Comparison of ENCODE assay signal across 8 cellular contexts in the genomic region with DNA sequence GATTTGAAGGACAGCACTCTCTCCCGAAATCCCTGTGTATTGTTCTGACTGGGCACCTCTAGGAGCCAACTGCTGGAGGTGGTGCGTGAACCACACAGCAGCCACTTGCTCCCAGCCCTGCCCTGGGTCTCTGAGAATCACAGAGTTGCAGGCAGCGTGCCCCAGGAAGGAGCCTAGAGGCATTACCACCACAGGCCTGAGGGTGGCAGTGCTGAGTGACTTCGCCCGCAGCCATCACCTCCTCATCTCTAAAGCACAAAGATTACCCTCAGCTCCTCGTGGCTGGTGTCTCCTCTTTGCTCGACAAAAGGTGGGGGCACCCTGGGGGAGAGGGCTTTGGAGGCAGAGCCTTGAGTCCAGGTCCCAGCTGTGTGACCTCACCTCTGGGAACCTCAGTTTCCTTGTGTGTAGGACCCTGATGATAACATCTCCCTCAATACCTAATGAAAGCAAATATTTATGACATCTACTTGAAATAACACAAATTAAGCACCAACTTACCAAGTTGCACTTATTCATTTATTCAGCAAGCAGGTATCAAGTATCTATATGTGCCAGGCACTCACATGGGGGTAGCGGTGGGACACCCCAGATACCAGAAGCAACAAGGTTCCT.
DNase-seq lines count a peak whose midpoint lies in the region; ATAC-seq and TF ChIP-seq lines count a peak whose summit lies in the region.

No MANE protein-coding gene starts in this region.

- POLR2A ChIA-PET in PC-3 (lab: Charles Lee; ENCODE audit: unreplicated experiment), result no interaction called here

- H3K9ac ChIP-seq in GM23248 (no peak overlapping the region), PC-3 (ENCODE audit: low read length) (no peak overlapping the region)

- peak; percentile 56 for ATAC-seq in PC-3
- peak; percentile 62 for ATAC-seq in foreskin keratinocyte
- no peak for ATAC-seq in GM18505 (IDR thresholded peaks at IDR 0.05; ENCODE audit: unreplicated experiment)
- no peak for ATAC-seq in HG03196 (IDR thresholded peaks at IDR 0.05; ENCODE audit: unreplicated experiment)

- no peaks in the 10 kb centered on the region for H3K36me3 ChIP-seq in GM23248 (ENCODE audit: low read depth)
- no peaks in the 10 kb centered on the region for H3K36me3 ChIP-seq in PC-3 (ENCODE audit: low read depth, low read length)

- 15% methylated on average over 8 of the region's 8 CpGs for WGBS in GM23248 (ENCODE audit: low coverage in 1 of 2, low lambda C conversion rate in 2 of 2, missing lambda C conversion rate in 2 of 2), 2 experiments

- TF ChIP-seq POLR2A in GM18505 (IDR thresholded peaks at IDR 0.05; ENCODE audit: borderline replicate concordance, extremely low read depth, insufficient read depth, insufficient read length), result no peak

- H3K79me2 ChIP-seq in GM23248 (ENCODE audit: insufficient read depth) (no peaks in the 10 kb centered on the region), PC-3 (ENCODE audit: low read length) (no peaks in the 10 kb centered on the region)

- intact Hi-C loops in PC-3 (cut with micrococcal nuclease), result loop anchor here (1.0 kb wide), 2 partner anchors 55 to 116 kb away; no protein-coding TSS in a partner anchor

- H3K27ac ChIP-seq in GM23248 (no peak overlapping the region), PC-3 (ENCODE audit: low read length) (no peak overlapping the region), foreskin keratinocyte (no peak overlapping the region)

- BruUV-seq in PC-3 (replicated peaks; lab: Mats Ljungman, UMichigan), result no TSS peak

- H3K4me2 ChIP-seq in GM23248 (ENCODE audit: unreplicated experiment) (no peak overlapping the region), PC-3 (ENCODE audit: low read length) (no peak overlapping the region)

- CTCF ChIA-PET in PC-3 (lab: Charles Lee), result interaction anchor here (1.0 kb wide), 1 partner anchor 50 kb away, joined by 3 read pairs; no protein-coding TSS in a partner anchor

- no peaks in the 10 kb centered on the region for H3K9me2 ChIP-seq in GM23248 (ENCODE audit: insufficient read depth)
- H3K9me2 ChIP-seq in PC-3 (replicated peaks; ENCODE audit: low read length), result no peaks in the 10 kb centered on the region

- TF ChIP-seq CTCF in PC-3 (conservative IDR thresholded peaks at IDR 0.05; ENCODE audit: low read depth, low read length), result peak; percentile 82
- peak; percentile 77 for TF ChIP-seq CTCF in foreskin keratinocyte (conservative IDR thresholded peaks at IDR 0.05)

- no peak overlapping the region for H2AFZ ChIP-seq in GM23248
- no peak overlapping the region for H2AFZ ChIP-seq in PC-3 (ENCODE audit: low read length)

- H3K4me3 ChIP-seq in GM23248 (no peak overlapping the region), PC-3 (ENCODE audit: low read length) (no peak overlapping the region)

- DNase-seq in AG08395 (ENCODE audit: low spot score), result peak; percentile 72
- DNase-seq in GM23248, result peak; percentile 67
- peak; percentile 62 for DNase-seq in PC-3
- peak; percentile 31 to 42 for DNase-seq in activated T-helper 1 cell treated with anti-CD3 and anti-CD28 coated beads, Interleukin-2, amount 50 U/mL, for 16 hours (ENCODE audit: low read depth in 1 of 2, low spot score in 1 of 2)
- DNase-seq in foreskin keratinocyte, result no peak
- DNase-seq in pons (ENCODE audit: low spot score), result peak; percentile 33

- no peaks in the 10 kb centered on the region for H4K20me1 ChIP-seq in GM23248 (ENCODE audit: insufficient read depth)
- no peaks in the 10 kb centered on the region for H4K20me1 ChIP-seq in PC-3 (ENCODE audit: low read length)

- H3F3A ChIP-seq in GM23248 (ENCODE audit: insufficient read depth), result peaks cover 14% of the 10 kb centered on the region
- H3F3A ChIP-seq in PC-3 (ENCODE audit: low read length, unreplicated experiment), result no peaks in the 10 kb centered on the region

- H3K27me3 ChIP-seq in GM23248 (replicated peaks; ENCODE audit: insufficient read depth) (no peaks in the 10 kb centered on the region), PC-3 (ENCODE audit: low read length) (no peaks in the 10 kb centered on the region), foreskin keratinocyte (peaks cover 9% of the 10 kb centered on the region)

- in situ Hi-C loops in GM23248 (cut with MboI), result loop anchor here (5.0 kb wide), 1 partner anchor 115 kb away; no protein-coding TSS in a partner anchor

- H3K4me1 ChIP-seq in GM23248 (ENCODE audit: insufficient read depth), result peaks cover 21% of the 10 kb centered on the region
- peaks cover 24% of the 10 kb centered on the region for H3K4me1 ChIP-seq in PC-3 (ENCODE audit: insufficient read depth, low read length)
- H3K4me1 ChIP-seq in foreskin keratinocyte, result peaks cover 13% of the 10 kb centered on the region

- H3K9me3 ChIP-seq in GM23248 (ENCODE audit: low read depth), result no peaks in the 10 kb centered on the region
- H3K9me3 ChIP-seq in PC-3 (ENCODE audit: low read length), result no peaks in the 10 kb centered on the region

Comparison
In these comparisons a context has a peak if more than half of its experiments do, and no peak if none do; other contexts are left out.
1. DNase-seq: peak in AG08395 (single experiment), GM23248 (single experiment), PC-3 (single experiment), activated T-helper 1 cell treated with anti-CD3 and anti-CD28 coated beads, Interleukin-2, amount 50 U/mL, for 16 hours (2 of 2) and pons (single experiment); none in foreskin keratinocyte (0 of 2).
2. ATAC-seq: peak in PC-3 (single experiment) and foreskin keratinocyte (single experiment); none in GM18505 (single experiment) and HG03196 (single experiment).